21 cellular contexts compared by ENCODE assay signal in genomic region chr1:178694923-178695525, GRCh38.
"Had no signal": no experiment of that assay in that cellular context is flagged by ENCODE, and none has a peak within 500 bp of the region (broad histone marks: within the 10 kb centered on the region; RNA-seq: fewer than 3 reads in every experiment).

No MANE protein-coding gene starts in this region.

- H3K36me3 ChIP-seq: gastroesophageal sphincter, left lung, lower lobe of right lung had no signal

- H3K4me3 Mint-ChIP-seq: memory B cell, nephron, type B pancreatic cell had no signal

- H3K4me1 ChIP-seq: gastroesophageal sphincter, left lung, lower lobe of right lung, psoas muscle had no signal

- H3K27me3 ChIP-seq: dorsolateral prefrontal cortex, gastroesophageal sphincter, left lung had no signal

- H3K36me3 Mint-ChIP-seq: memory B cell, type B pancreatic cell had no signal

- H3K9me3 ChIP-seq: gastroesophageal sphincter, left lung, lower lobe of right lung, psoas muscle had no signal

- H3K27me3 Mint-ChIP-seq: memory B cell, type B pancreatic cell had no signal

- DNase-seq: cortex of kidney; dorsolateral prefrontal cortex; effector CD8-positive, alpha-beta T cell; foreskin fibroblast; glutamatergic neuron; islet precursor cell; left lung; lower lobe of right lung; midbrain; psoas muscle; retina; stimulated activated CD4-positive, alpha-beta T cell treated with anti-CD3 and anti-CD28 coated beads, Interleukin-2, amount 100 ng/mL, for 24 hours; stimulated activated CD4-positive, alpha-beta T cell treated with anti-CD3 and anti-CD28 coated beads, Interleukin-4, amount 100 ng/mL, for 4 hours; stimulated activated naive CD4-positive, alpha-beta T cell had no signal

- H3K27ac ChIP-seq: dorsolateral prefrontal cortex, gastroesophageal sphincter, left lung, lower lobe of right lung, psoas muscle had no signal

- ATAC-seq: esophagus mucosa, gastroesophageal sphincter, left lung, lower lobe of right lung, psoas muscle, sciatic nerve had no signal

- H3K9me3 Mint-ChIP-seq: memory B cell, nephron, type B pancreatic cell had no signal

- FAIRE-seq: urothelium cell line had no signal

- H3K4me3 ChIP-seq: dorsolateral prefrontal cortex, gastroesophageal sphincter, left lung, lower lobe of right lung, psoas muscle had no signal

- H3K27ac Mint-ChIP-seq: memory B cell, nephron, type B pancreatic cell had no signal
